17 cellular contexts compared by ENCODE assay signal in the genomic region with DNA sequence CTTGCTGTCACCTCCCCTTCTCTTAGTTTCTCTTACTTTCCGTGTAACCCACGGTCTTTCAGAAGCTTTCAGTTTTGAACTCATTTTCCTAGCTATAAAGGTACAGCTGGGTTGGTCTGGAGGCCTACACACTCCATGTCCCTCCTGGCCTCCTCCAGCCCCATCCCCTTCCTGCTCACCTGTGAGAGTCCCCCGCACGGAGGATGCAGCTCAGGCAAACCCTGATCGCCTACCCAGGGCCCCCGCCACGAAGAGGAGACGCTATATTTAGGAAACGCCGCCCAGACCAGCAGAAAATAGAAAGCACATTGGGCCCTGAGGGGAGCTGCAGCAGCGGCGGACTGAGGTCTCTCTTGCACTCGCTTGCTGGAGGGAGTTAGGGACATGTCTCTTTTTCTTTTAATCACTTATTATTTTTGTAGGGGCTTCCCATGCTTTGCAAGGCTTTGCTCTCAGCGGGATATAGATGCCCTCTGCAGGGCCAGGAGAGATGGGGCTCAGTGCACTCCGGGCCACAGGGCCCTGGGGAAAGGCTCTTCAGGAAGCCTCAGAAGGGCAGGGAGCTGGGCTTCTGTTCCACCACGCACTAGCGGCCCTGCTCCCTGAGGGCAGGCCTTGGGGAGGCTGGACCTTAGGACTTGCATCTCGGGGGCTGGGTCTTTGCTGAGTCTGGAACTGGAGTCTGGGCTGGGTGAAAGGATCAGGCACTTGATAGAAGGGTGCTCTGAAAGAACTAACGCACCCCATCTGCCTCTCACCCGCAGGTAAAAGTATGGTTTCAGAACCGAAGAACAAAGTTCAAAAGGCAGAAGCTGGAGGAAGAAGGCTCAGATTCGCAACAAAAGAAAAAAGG. TPM values are rescaled to one million over a fixed set of nuclear protein-coding genes. Genes with fewer than 3 reads are reported as not detected.
DNase-seq lines count a peak whose midpoint lies in the region; ATAC-seq, FAIRE-seq and TF ChIP-seq lines count a peak whose summit lies in the region.
"Had no signal": no experiment of that assay in that cellular context is flagged by ENCODE, and none has a peak within 500 bp of the region (broad histone marks: within the 10 kb centered on the region; RNA-seq: fewer than 3 reads in every experiment).

No MANE protein-coding gene starts in this region.

- peaks cover 13% of the 10 kb centered on the region for H3K4me1 ChIP-seq in A549
- H3K4me1 ChIP-seq in H9 (ENCODE audit: insufficient read depth, low read length): no peaks in the 10 kb centered on the region
- no peaks in the 10 kb centered on the region for H3K4me1 ChIP-seq in endodermal cell (ENCODE audit: control insufficient read depth, insufficient read depth, low read length)
- H3K4me1 ChIP-seq in osteoblast (ENCODE audit: insufficient read depth, low read length): no peaks in the 10 kb centered on the region
- H3K4me1 ChIP-seq: foreskin keratinocyte had no signal

- ATAC-seq in A549: peak; percentile 21 to 38; a peak in 1 of 6 replicates
- no peak for ATAC-seq in GM21447 (IDR thresholded peaks at IDR 0.05; ENCODE audit: unreplicated experiment)
- ATAC-seq: activated CD8-positive, alpha-beta T cell treated with anti-CD3 and anti-CD28 coated beads, Interleukin-2, amount 10 ng/mL, durations not matched to agents 7 days and 5 days; foreskin keratinocyte; K562 had no signal

- H3K4me1 Mint-ChIP-seq in H9: peaks cover 33 to 66% of the 10 kb centered on the region in 2 experiments
- peaks cover 44% of the 10 kb centered on the region for H3K4me1 Mint-ChIP-seq in endodermal cell

- no peaks in the 10 kb centered on the region for H3K23me2 ChIP-seq in H9 (ENCODE audit: insufficient read length, low read depth, low read length, poor library complexity, severe bottlenecking)

- H3K4me3 ChIP-seq in A549 (no peak overlapping the region), endodermal cell (ENCODE audit: low read length) (no peak overlapping the region), osteoblast (ENCODE audit: insufficient read depth, low read length) (no peak overlapping the region)
- H3K4me3 ChIP-seq: K562 had no signal

- no peak for TF ChIP-seq CTCF in A549 (IDR thresholded peaks at IDR 0.05)
- no peak for TF ChIP-seq CTCF in H9 (conservative IDR thresholded peaks at IDR 0.05)
- TF ChIP-seq CTCF in endodermal cell (conservative IDR thresholded peaks at IDR 0.05): no peak
- TF ChIP-seq CTCF in osteoblast (IDR thresholded peaks at IDR 0.05; ENCODE audit: extremely low read depth, low read depth, low read length): no peak

- peak overlapping the region in 1 of 3 experiments; percentile 10; a peak in 1 of 7 replicates for H3K27ac Mint-ChIP-seq in H9
- no peak overlapping the region for H3K27ac Mint-ChIP-seq in endodermal cell
- H3K27ac Mint-ChIP-seq: activated CD8-positive, alpha-beta T cell treated with anti-CD3 and anti-CD28 coated beads, Interleukin-2, amount 10 ng/mL, durations not matched to agents 7 days and 5 days had no signal

- H3K56ac ChIP-seq in H9 (ENCODE audit: insufficient read length, low read depth, low read length): no peak overlapping the region

- H3K9me3 Mint-ChIP-seq in H9 (peaks cover 0 to 15% of the 10 kb centered on the region in 2 experiments; a peak in 3 of 5 replicates), endodermal cell (no peaks in the 10 kb centered on the region)

- TF ChIP-seq EP300 in A549 (IDR thresholded peaks at IDR 0.05): no peak

- no peak overlapping the region for H4K8ac ChIP-seq in H9 (replicated peaks; ENCODE audit: insufficient read length, low read depth, low read length)

- no peak overlapping the region for H2AK5ac ChIP-seq in H9 (ENCODE audit: insufficient read length, low read length)

- H3K14ac ChIP-seq in H9 (ENCODE audit: insufficient read depth, low read length): no peak overlapping the region

- no peak overlapping the region for H2BK120ac ChIP-seq in H9 (ENCODE audit: low read depth, low read length, poor library complexity, severe bottlenecking)

- H2BK5ac ChIP-seq in H9 (ENCODE audit: insufficient read length, low read length): no peak overlapping the region

- POLR2A ChIA-PET in A549 (lab: Yijun Ruan, JAX): interaction anchor here (0.6 kb wide), 1 partner anchor 789 kb away, joined by 3 read pairs; no protein-coding TSS in a partner anchor

- CTCF ChIA-PET in A549 (lab: Yijun Ruan, JAX): interaction anchor here (0.6 to 2.5 kb wide), 3 partner anchors 9 to 574 kb away, joined by 4 to 9 read pairs (median 5); no protein-coding TSS in a partner anchor

- H4K20me1 ChIP-seq in H9 (ENCODE audit: control insufficient read depth, insufficient read depth, insufficient read length) (peaks cover 4% of the 10 kb centered on the region), osteoblast (ENCODE audit: insufficient read depth, low read length) (no peaks in the 10 kb centered on the region)

- H3K27ac ChIP-seq in A549 (no peak overlapping the region), H9 (ENCODE audit: insufficient read length, low read depth, low read length) (no peak overlapping the region), endodermal cell (ENCODE audit: low read depth, low read length) (no peak overlapping the region), osteoblast (ENCODE audit: low read depth, low read length) (no peak overlapping the region)
- H3K27ac ChIP-seq: foreskin keratinocyte had no signal

- H3K27me3 ChIP-seq in H9 (ENCODE audit: insufficient read depth, low read length) (peaks cover 92% of the 10 kb centered on the region), endodermal cell (ENCODE audit: control insufficient read depth, insufficient read depth, low read length, poor library complexity, severe bottlenecking) (peaks cover 100% of the 10 kb centered on the region), osteoblast (ENCODE audit: insufficient read depth, low read length) (peaks cover 83% of the 10 kb centered on the region)

- no peak overlapping the region for H2BK15ac ChIP-seq in H9 (ENCODE audit: low read depth, low read length)

- peak overlapping the region in 1 of 2 experiments; percentile 71; a peak in 3 of 5 replicates for H3K4me3 Mint-ChIP-seq in H9
- no peak overlapping the region for H3K4me3 Mint-ChIP-seq in endodermal cell
- H3K4me3 Mint-ChIP-seq: activated CD8-positive, alpha-beta T cell treated with anti-CD3 and anti-CD28 coated beads, Interleukin-2, amount 10 ng/mL, durations not matched to agents 7 days and 5 days had no signal

- H3K9me3 ChIP-seq in A549 (no peaks in the 10 kb centered on the region), H9 (ENCODE audit: control insufficient read depth, low read depth, low read length) (no peaks in the 10 kb centered on the region), endodermal cell (ENCODE audit: control insufficient read depth, low read length) (no peaks in the 10 kb centered on the region), osteoblast (ENCODE audit: low read depth, low read length) (no peaks in the 10 kb centered on the region)

- H3K4me2 ChIP-seq in A549 (no peak overlapping the region), H9 (ENCODE audit: insufficient read depth, insufficient read length, low read length) (peak overlapping the region; percentile 24), osteoblast (ENCODE audit: insufficient read depth, low read length) (no peak overlapping the region)

- H3K23ac ChIP-seq in H9 (ENCODE audit: insufficient read length, low read depth, low read length): no peak overlapping the region

- H3K36me3 Mint-ChIP-seq in H9 (ENCODE audit: insufficient read depth in 1 of 3, low read depth in 3 of 3): no peaks in the 10 kb centered on the region
- no peaks in the 10 kb centered on the region for H3K36me3 Mint-ChIP-seq in endodermal cell (ENCODE audit: low read depth)

- no peak overlapping the region for H4K5ac ChIP-seq in H9 (ENCODE audit: insufficient read length, low read depth, low read length)

- H3K18ac ChIP-seq in H9 (ENCODE audit: insufficient read length, low read depth, low read length): no peak overlapping the region

- no peak overlapping the region for H3T11ph ChIP-seq in H9 (ENCODE audit: low read length)

- H3K4ac ChIP-seq in H9 (ENCODE audit: low read depth, low read length): no peak overlapping the region

- H4K91ac ChIP-seq in H9 (ENCODE audit: insufficient read length, low read depth, low read length): no peak overlapping the region

- H3K79me1 ChIP-seq in H9 (ENCODE audit: insufficient read depth, low read depth, low read length, poor library complexity, severe bottlenecking): no peaks in the 10 kb centered on the region

- H3K36me3 ChIP-seq in endodermal cell (ENCODE audit: control insufficient read depth, insufficient read depth, low read length) (no peaks in the 10 kb centered on the region), osteoblast (ENCODE audit: insufficient read depth, low read length) (no peaks in the 10 kb centered on the region)

- DNase-seq in A549 (ENCODE audit: low read depth in 1 of 2, low spot score in 1 of 2): no peak
- DNase-seq in H9: peak; percentile 68
- DNase-seq in endodermal cell: peak; percentile 71
- DNase-seq in osteoblast (ENCODE audit: insufficient read length, low spot score, missing footprints): peak; percentile 81
- DNase-seq in SK-N-DZ (ENCODE audit: low spot score): no peak
- no peak for DNase-seq in epidermal melanocyte (ENCODE audit: insufficient read length, low spot score)
- no peak for DNase-seq in DMS 273 treated with DMSO at 0.1 percent for 48 hours (lab: John Stamatoyannopoulos, UW)
- DNase-seq: activated CD8-positive, alpha-beta T cell treated with anti-CD3 and anti-CD28 coated beads, Interleukin-2, amount 10 ng/mL, durations not matched to agents 7 days and 5 days; activated naive CD4-positive, alpha-beta T cell treated with anti-CD3 and anti-CD28 coated beads, Interleukin-2, amount 50 U/mL, for 16 hours; NCI-H146; NCI-H69; RPMI8226; T1000 had no signal

- H3K9ac ChIP-seq in H9 (ENCODE audit: extremely low read depth, insufficient read length, low read length): no peak overlapping the region
- no peak overlapping the region for H3K9ac ChIP-seq in endodermal cell (ENCODE audit: extremely low read depth, low read length, poor library complexity, severe bottlenecking)

- no peak for TF ChIP-seq RAD21 in A549 (conservative IDR thresholded peaks at IDR 0.05 in 1 of 2, IDR thresholded peaks at IDR 0.05 in 1 of 2)

- H2AFZ ChIP-seq in H9 (ENCODE audit: low read length): no peak overlapping the region
- no peak overlapping the region for H2AFZ ChIP-seq in osteoblast (ENCODE audit: low read length)

- H2BK12ac ChIP-seq in H9 (ENCODE audit: insufficient read length, low read depth, low read length): no peak overlapping the region

- H3K79me2 ChIP-seq in H9 (ENCODE audit: insufficient read depth, low read length) (no peaks in the 10 kb centered on the region), osteoblast (ENCODE audit: insufficient read depth, low read length) (no peaks in the 10 kb centered on the region)

- H3K27me3 Mint-ChIP-seq in H9 (ENCODE audit: low read depth): peaks cover 99% of the 10 kb centered on the region
- H3K27me3 Mint-ChIP-seq in endodermal cell (ENCODE audit: insufficient read depth): peaks cover 97% of the 10 kb centered on the region

- FAIRE-seq in A549 (lab: Jason Lieb, UNC): no peak
- FAIRE-seq: islet of Langerhans, K562 had no signal

- no peak for TF ChIP-seq POLR2A in A549 (IDR thresholded peaks at IDR 0.05; ENCODE audit: low read length)

- 71% methylated on average over 20 of the region's 22 CpGs for WGBS in A549 (ENCODE audit: missing lambda C conversion rate)
- no CpG with 5 or more reads among the region's 22 CpGs for WGBS in H9 (ENCODE audit: extremely low coverage, insufficient read length, low lambda C conversion rate)
- WGBS in endodermal cell (ENCODE audit: insufficient coverage in 1 of 2, insufficient read length in 1 of 2), 2 experiments: 0 to 3% methylated on average over 10 to 22 of the region's 22 CpGs

- no peak overlapping the region for H2BK20ac ChIP-seq in H9 (ENCODE audit: low read depth, low read length, poor library complexity, severe bottlenecking)

RNA-seq across cellular contexts. Expression of a gene that starts 5.0 kb away (rescaled TPM):
- polyA plus RNA-seq in A549 (2011; rRNA removed): not detected in 2 replicates
- not detected in 2 replicates for polyA plus RNA-seq in A549 (2012; cell fraction: cytosol; rRNA removed)
- not detected in 2 replicates for polyA plus RNA-seq in A549 (2012; cell fraction: nucleus; rRNA removed)
- polyA plus RNA-seq in A549 (2017; fragmentation: RNase III; extraction: RNeasy Plus Mini Kit Qiagen cat#74134 plus additional on column Dnase treatment): not detected in 3 replicates
- polyA minus RNA-seq in A549 (2011; rRNA and poly(A)+ RNA removed): not detected in 2 replicates
- not detected in 2 replicates for total RNA-seq in H9 (2021)
- total RNA-seq in endodermal cell: under 1 TPM in 1 of 2 donors, not detected in 1; 0.18 TPM
- polyA plus RNA-seq in endodermal cell (2013, experiment 1 of 2): 3.8 TPM
- polyA plus RNA-seq in endodermal cell (2013, experiment 2 of 2): 4.6 TPM
- 0.88 and 1.4 TPM in 2 replicates for total RNA-seq in osteoblast
- polyA plus RNA-seq in SK-N-DZ (2014; cell fraction: cytosol; rRNA removed): not detected in 2 replicates
- polyA plus RNA-seq in SK-N-DZ (2014; cell fraction: nucleus; rRNA removed): not detected in 2 replicates
- total RNA-seq: activated CD8-positive, alpha-beta T cell treated with anti-CD3 and anti-CD28 coated beads, Interleukin-2, amount 10 ng/mL, durations not matched to agents 7 days and 5 days; K562 had no signal
- polyA plus RNA-seq: K562 had no signal

Comparison
In these comparisons a context has a peak if more than half of its experiments do, and no peak if none do; other contexts are left out.
1. DNase-seq: peak in H9 (single experiment), endodermal cell (single experiment) and osteoblast (single experiment); none in A549 (0 of 2), SK-N-DZ (single experiment), epidermal melanocyte (single experiment) and DMS 273 treated with DMSO at 0.1 percent for 48 hours (single experiment).